Comparison of ENCODE assay signal across 1 cellular context in genomic region chr15:31160740-31161495, GRCh38.
TF ChIP-seq lines count a peak whose summit lies in the region.

No MANE protein-coding gene starts in this region.

TF ChIP-seq in GM23338, 12 proteins besides CTCF, POLR2A, EP300 and RAD21 (continued from another document):
- no peak for TF ChIP-seq ZNF462 (CRISPR knock-in tag; IDR thresholded peaks at IDR 0.05)
- TF ChIP-seq ZNF114 (CRISPR knock-in tag; IDR thresholded peaks at IDR 0.05) = no peak
- no peak for TF ChIP-seq EZH2 (IDR thresholded peaks at IDR 0.05; ENCODE audit: low read depth, unreplicated experiment)
- no peak for TF ChIP-seq EZH2phosphoT487 (IDR thresholded peaks at IDR 0.05; ENCODE audit: unreplicated experiment)
- TF ChIP-seq ZNF331 (CRISPR knock-in tag; IDR thresholded peaks at IDR 0.05; ENCODE audit: low read depth) = no peak
- no peak for TF ChIP-seq POLR2AphosphoS5 (IDR thresholded peaks at IDR 0.05; ENCODE audit: low read depth)
- TF ChIP-seq CREB1 (CRISPR knock-in tag; IDR thresholded peaks at IDR 0.05; ENCODE audit: low read depth) = no peak
- TF ChIP-seq STAT1 (IDR thresholded peaks at IDR 0.05; ENCODE audit: unreplicated experiment) = no peak
- no peak for TF ChIP-seq NANOG (IDR thresholded peaks at IDR 0.05; ENCODE audit: borderline replicate concordance)
